1 cellular context compared by ENCODE assay signal in the genomic region with DNA sequence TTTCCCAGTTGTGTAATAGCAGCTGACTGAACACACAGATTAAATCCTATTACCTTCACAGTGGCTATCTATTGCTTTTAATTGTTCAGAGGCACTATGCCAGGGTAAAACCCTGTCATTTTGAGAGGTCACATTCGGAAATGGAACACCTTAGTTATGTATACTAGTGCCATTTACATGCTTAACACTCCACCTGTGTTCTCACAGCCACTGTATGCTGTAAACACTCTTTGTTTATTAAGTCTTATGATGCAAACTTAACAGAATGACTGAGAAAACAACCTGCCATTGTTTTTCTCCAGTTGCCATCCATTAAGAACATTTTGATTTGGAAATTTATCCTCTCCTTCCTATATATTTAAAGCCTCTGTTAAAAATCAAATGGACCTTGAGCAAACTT.
TF ChIP-seq lines count a peak whose summit lies in the region.

No MANE protein-coding gene starts in this region.

TF ChIP-seq in H1, 55 proteins besides CTCF, POLR2A, EP300 and RAD21:
- TF ChIP-seq SIN3A (conservative IDR thresholded peaks at IDR 0.05 in 1 of 2, IDR thresholded peaks at IDR 0.05 in 1 of 2; ENCODE audit: low read depth in 1 of 2, low read length in 2 of 2) (no peak), NRF1 (IDR thresholded peaks at IDR 0.05; ENCODE audit: low read depth, low read length) (no peak), JUN (IDR thresholded peaks at IDR 0.05; ENCODE audit: low read depth, low read length) (no peak), HDAC6 (IDR thresholded peaks at IDR 0.05; ENCODE audit: low read depth, low read length) (no peak), YY1 (IDR thresholded peaks at IDR 0.05; ENCODE audit: low read depth, low read length) (no peak), RBBP5 (IDR thresholded peaks at IDR 0.05; ENCODE audit: borderline replicate concordance, low read depth, low read length) (no peak), SIRT6 (IDR thresholded peaks at IDR 0.05; ENCODE audit: low read length) (no peak), TCF12 (IDR thresholded peaks at IDR 0.05; ENCODE audit: low read depth, low read length) (no peak), SP2 (IDR thresholded peaks at IDR 0.05; ENCODE audit: low read length) (no peak), ATF3 (IDR thresholded peaks at IDR 0.05; ENCODE audit: insufficient read depth, low read depth, low read length) (no peak), POU5F1 (IDR thresholded peaks at IDR 0.05; ENCODE audit: low read depth, low read length) (no peak), NANOG (IDR thresholded peaks at IDR 0.05; ENCODE audit: insufficient read depth, low read depth, low read length, poor library complexity, severe bottlenecking) (no peak), SP4 (IDR thresholded peaks at IDR 0.05; ENCODE audit: low read length) (no peak), TEAD4 (IDR thresholded peaks at IDR 0.05; ENCODE audit: low read depth, low read length) (no peak)
- TF ChIP-seq, protein P1, sequence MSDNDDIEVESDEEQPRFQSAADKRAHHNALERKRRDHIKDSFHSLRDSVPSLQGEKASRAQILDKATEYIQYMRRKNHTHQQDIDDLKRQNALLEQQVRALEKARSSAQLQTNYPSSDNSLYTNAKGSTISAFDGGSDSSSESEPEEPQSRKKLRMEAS (IDR thresholded peaks at IDR 0.05) = no peak
